In genomic region chr3:3632439-3632838, GRCh38 we compare ENCODE assay signal across 21 cellular contexts.
A peak's percentile ranks its signal among the peaks of the same experiment; 100 is the strongest.
DNase-seq lines count a peak whose midpoint lies in the region; ATAC-seq and TF ChIP-seq lines count a peak whose summit lies in the region.
"Had no signal": no experiment of that assay in that cellular context is flagged by ENCODE, and none has a peak within 500 bp of the region (broad histone marks: within the 10 kb centered on the region; RNA-seq: fewer than 3 reads in every experiment).

No MANE protein-coding gene starts in this region.

- peak; percentile 27 for DNase-seq in GF-D8 (lab: John Stamatoyannopoulos, UW)
- peak; percentile 91 for DNase-seq in MV-4-11 (lab: John Stamatoyannopoulos, UW)
- peak; percentile 55 for DNase-seq in SKM-1 (lab: John Stamatoyannopoulos, UW; ENCODE audit: unreplicated experiment)
- DNase-seq in lower lobe of right lung: no peak
- DNase-seq in effector memory CD8-positive, alpha-beta T cell: no peak
- DNase-seq in Karpas-422: no peak
- DNase-seq in gastrocnemius medialis: no peak
- DNase-seq: DMS 273 treated with DMSO at 0.1 percent for 48 hours, DND-41, HCEC 1CT, NCI-H1092, NCI-H1436 treated with DMSO at 0.1 percent for 48 hours, NCI-H2029, NCI-H2171 treated with DMSO at 0.1 percent for 48 hours, NCI-H446, NCI-H526 treated with DMSO at 0.1 percent for 48 hours, PC-9 had no signal

- H3K27me3 Mint-ChIP-seq in effector memory CD8-positive, alpha-beta T cell: no peaks in the 10 kb centered on the region

- H3K27me3 ChIP-seq in lower lobe of right lung (ENCODE audit: low read depth) (no peaks in the 10 kb centered on the region), Karpas-422 (ENCODE audit: low read length) (no peaks in the 10 kb centered on the region), gastrocnemius medialis (no peaks in the 10 kb centered on the region)

- intact Hi-C loops in lower lobe of right lung (cut with DNase I): no loop called here
- intact Hi-C loops in gastrocnemius medialis (cut with DNase I; ENCODE audit: low total_unique reads): no loop called here

- no peak overlapping the region for H3K27ac Mint-ChIP-seq in effector memory CD8-positive, alpha-beta T cell
- H3K27ac Mint-ChIP-seq: GM23338; T-helper 2 cell treated with Interferon-gamma antibody and Interleukin-4, amounts not matched to agents 5 μg/mL and 100 μg/mL, for 36 hours had no signal

- H3K4me3 ChIP-seq in lower lobe of right lung: no peak overlapping the region
- no peak overlapping the region for H3K4me3 ChIP-seq in Karpas-422 (ENCODE audit: low read length)
- no peak overlapping the region for H3K4me3 ChIP-seq in gastrocnemius medialis
- H3K4me3 ChIP-seq: GM23338, PC-9 had no signal

- no peaks in the 10 kb centered on the region for H3K36me3 Mint-ChIP-seq in effector memory CD8-positive, alpha-beta T cell (ENCODE audit: insufficient read depth)

- no peak overlapping the region for H3K4me3 Mint-ChIP-seq in effector memory CD8-positive, alpha-beta T cell
- H3K4me3 Mint-ChIP-seq: CD14-positive monocyte; GM23338; T-helper 2 cell treated with Interferon-gamma antibody and Interleukin-4, amounts not matched to agents 5 μg/mL and 100 μg/mL, for 36 hours had no signal

- no peak overlapping the region for H3K9ac ChIP-seq in Karpas-422 (ENCODE audit: low read length)

- ATAC-seq in lower lobe of right lung: peak; percentile 29 to 47
- no peak for ATAC-seq in effector memory CD8-positive, alpha-beta T cell (replicated peaks)
- no peak for ATAC-seq in HG02623 (IDR thresholded peaks at IDR 0.05; ENCODE audit: unreplicated experiment)
- no peak for ATAC-seq in gastrocnemius medialis
- ATAC-seq: GM23338 had no signal

- no peak overlapping the region for H3K27ac ChIP-seq in lower lobe of right lung
- H3K27ac ChIP-seq in Karpas-422 (ENCODE audit: low read length): no peak overlapping the region
- no peak overlapping the region for H3K27ac ChIP-seq in gastrocnemius medialis
- H3K27ac ChIP-seq: PC-9 had no signal

- H3K4me1 ChIP-seq in lower lobe of right lung (no peaks in the 10 kb centered on the region), Karpas-422 (ENCODE audit: low read length) (no peaks in the 10 kb centered on the region), gastrocnemius medialis (no peaks in the 10 kb centered on the region)

- no peaks in the 10 kb centered on the region for H4K20me1 ChIP-seq in Karpas-422 (ENCODE audit: insufficient read depth, low read depth, low read length)

- H3K79me2 ChIP-seq in Karpas-422 (ENCODE audit: low read length): no peaks in the 10 kb centered on the region

- H2AFZ ChIP-seq in Karpas-422 (ENCODE audit: low read length): no peak overlapping the region
- H2AFZ ChIP-seq: GM23338, PC-9 had no signal

- H3K36me3 ChIP-seq in lower lobe of right lung: no peaks in the 10 kb centered on the region
- no peaks in the 10 kb centered on the region for H3K36me3 ChIP-seq in Karpas-422 (ENCODE audit: insufficient read depth, low read length)
- H3K36me3 ChIP-seq in gastrocnemius medialis: no peaks in the 10 kb centered on the region

- H3K9me3 ChIP-seq in lower lobe of right lung (no peaks in the 10 kb centered on the region), Karpas-422 (ENCODE audit: low read length) (no peaks in the 10 kb centered on the region), gastrocnemius medialis (no peaks in the 10 kb centered on the region)

- no peak overlapping the region for H3K4me2 ChIP-seq in Karpas-422 (ENCODE audit: low read depth, low read length, poor library complexity, severe bottlenecking)
- H3K4me2 ChIP-seq: GM23338, PC-9 had no signal

- no peaks in the 10 kb centered on the region for H3K9me2 ChIP-seq in Karpas-422 (replicated peaks; ENCODE audit: insufficient read depth, low read length)

- TF ChIP-seq POLR2A in gastrocnemius medialis (IDR thresholded peaks at IDR 0.05): no peak

- H3K9me3 Mint-ChIP-seq in effector memory CD8-positive, alpha-beta T cell: peaks cover 6 to 22% of the 10 kb centered on the region in 2 donors
- H3K9me3 Mint-ChIP-seq: T-helper 2 cell treated with Interferon-gamma antibody and Interleukin-4, amounts not matched to agents 5 μg/mL and 100 μg/mL, for 36 hours had no signal

- H3K4me1 Mint-ChIP-seq in effector memory CD8-positive, alpha-beta T cell (ENCODE audit: low read depth in 2 of 2): no peaks in the 10 kb centered on the region
- H3K4me1 Mint-ChIP-seq: GM23338 had no signal

- in situ Hi-C loops in gastrocnemius medialis (cut with MboI; ENCODE audit: low sequenced_read_pairs in 4 of 4): no loop called here

- no peak for TF ChIP-seq CTCF in lower lobe of right lung (IDR thresholded peaks at IDR 0.05)
- no peak for TF ChIP-seq CTCF in gastrocnemius medialis (IDR thresholded peaks at IDR 0.05 in 4 of 5, conservative IDR thresholded peaks at IDR 0.05 in 1 of 5)

Comparison
In these comparisons a context has a peak if more than half of its experiments do, and no peak if none do; other contexts are left out.
1. DNase-seq: peak in GF-D8 (single experiment), MV-4-11 (single experiment) and SKM-1 (single experiment); none in lower lobe of right lung (single experiment), effector memory CD8-positive, alpha-beta T cell (0 of 3), Karpas-422 (single experiment) and gastrocnemius medialis (0 of 2).
2. ATAC-seq: peak in lower lobe of right lung (2 of 2); none in effector memory CD8-positive, alpha-beta T cell (single experiment), HG02623 (single experiment) and gastrocnemius medialis (0 of 2).